ENCODE assay signal across 27 cellular contexts in genomic region chr10:68109312-68109711, GRCh38. TPM values are rescaled to one million over a fixed set of nuclear protein-coding genes. Genes with fewer than 3 reads are reported as not detected.
DNase-seq lines count a peak whose midpoint lies in the region; ATAC-seq and TF ChIP-seq lines count a peak whose summit lies in the region.
"Had no signal": no experiment of that assay in that cellular context is flagged by ENCODE, and none has a peak within 500 bp of the region (broad histone marks: within the 10 kb centered on the region; RNA-seq: fewer than 3 reads in every experiment).

TSS of gene MYPN (plus strand) at chr10:68109488. CDS start at chr10:68121439, 11,951 bp downstream.

- no peaks in the 10 kb centered on the region for H3K9me3 ChIP-seq in SK-N-SH
- no peaks in the 10 kb centered on the region for H3K9me3 ChIP-seq in fibroblast of lung (ENCODE audit: control insufficient read depth, insufficient read depth, low read depth, low read length)
- no peaks in the 10 kb centered on the region for H3K9me3 ChIP-seq in skeletal muscle tissue (ENCODE audit: control insufficient read depth in 3 of 3, low read length in 3 of 3)
- H3K9me3 ChIP-seq: BE2C, Caco-2, tibial nerve had no signal

- no peaks in the 10 kb centered on the region for H4K20me1 ChIP-seq in SK-N-SH (ENCODE audit: insufficient read depth)
- no peaks in the 10 kb centered on the region for H4K20me1 ChIP-seq in fibroblast of lung (ENCODE audit: control insufficient read depth, extremely low read depth, insufficient read depth, low read length)

- no peaks in the 10 kb centered on the region for H3K4me1 Mint-ChIP-seq in activated naive CD4-positive, alpha-beta T cell treated with anti-CD3 and anti-CD28 coated beads for 36 hours (ENCODE audit: low read depth)
- H3K4me1 Mint-ChIP-seq: IgD-negative memory B cell; stimulated activated naive CD8-positive, alpha-beta T cell treated with anti-CD3 and anti-CD28 coated beads, Interleukin-15, amount 100 ng/mL, for 72 hours had no signal

- H3K9ac ChIP-seq in SK-N-SH: no peak within 1 kb of the TSS
- peak within 1 kb of the TSS; percentile 13 for H3K9ac ChIP-seq in fibroblast of lung (ENCODE audit: insufficient read depth, low read length)
- H3K9ac ChIP-seq in skeletal muscle tissue (ENCODE audit: low read depth in 1 of 3, low read length in 3 of 3): peak within 1 kb of the TSS; percentile 83 to 94 (median 87)

- H3K4me3 Mint-ChIP-seq in activated naive CD4-positive, alpha-beta T cell treated with anti-CD3 and anti-CD28 coated beads for 36 hours: no peak within 1 kb of the TSS
- H3K4me3 Mint-ChIP-seq: activated CD8-positive, alpha-beta T cell treated with anti-CD3 and anti-CD28 coated beads, Interleukin-2, amount 10 ng/mL, durations not matched to agents 7 days and 5 days; endodermal cell; IgD-negative memory B cell; neural crest cell; stimulated activated naive CD8-positive, alpha-beta T cell treated with anti-CD3 and anti-CD28 coated beads, Interleukin-15, amount 100 ng/mL, for 72 hours had no signal

- TF ChIP-seq EP300 in SK-N-SH (IDR thresholded peaks at IDR 0.05; ENCODE audit: borderline replicate concordance in 1 of 2, low read depth in 1 of 2, low read length in 1 of 2): no peak

- H3K79me2 ChIP-seq in SK-N-SH (ENCODE audit: insufficient read depth) (no peaks in the 10 kb centered on the region), fibroblast of lung (ENCODE audit: control insufficient read depth, insufficient read depth, low read length) (no peaks in the 10 kb centered on the region)

- TF ChIP-seq CTCF in SK-N-SH (IDR thresholded peaks at IDR 0.05): no peak
- TF ChIP-seq CTCF in fibroblast of lung (conservative IDR thresholded peaks at IDR 0.05 in 1 of 2, IDR thresholded peaks at IDR 0.05 in 1 of 2; ENCODE audit: low read depth in 1 of 2, low read length in 2 of 2): no peak

- no peaks in the 10 kb centered on the region for H3K9me2 ChIP-seq in SK-N-SH

- intact Hi-C loops in activated naive CD4-positive, alpha-beta T cell treated with anti-CD3 and anti-CD28 coated beads for 36 hours (cut with micrococcal nuclease): no loop called here

- H3F3A ChIP-seq in SK-N-SH (replicated peaks; ENCODE audit: insufficient read depth): no peaks in the 10 kb centered on the region

- H3K36me3 ChIP-seq in SK-N-SH (replicated peaks in 1 of 2; ENCODE audit: control insufficient read depth in 1 of 2, insufficient read depth in 2 of 2, low read length in 1 of 2) (no peaks in the 10 kb centered on the region), fibroblast of lung (ENCODE audit: control insufficient read depth, insufficient read depth, low read length) (no peaks in the 10 kb centered on the region), skeletal muscle tissue (ENCODE audit: control insufficient read depth in 3 of 3, insufficient read depth in 3 of 3, low read length in 3 of 3) (peaks cover 0 to 2% (median 0%) of the 10 kb centered on the region in 3 donors)
- H3K36me3 ChIP-seq: BE2C, tibial nerve had no signal

- DNase-seq in SK-N-SH (no peak), fibroblast of lung (ENCODE audit: low read depth in 2 of 2) (no peak), left kidney (ENCODE audit: low read depth, low spot score) (peak; percentile 4)
- no peak for DNase-seq in activated naive CD4-positive, alpha-beta T cell treated with anti-CD3 and anti-CD28 coated beads for 36 hours
- DNase-seq: activated CD4-positive, CD25-positive, alpha-beta regulatory T cell treated with anti-CD3 and anti-CD28 coated beads, Interleukin-2, amount 50 U/mL, for 72 hours; activated CD8-positive, alpha-beta T cell treated with anti-CD3 and anti-CD28 coated beads, Interleukin-2, amount 10 ng/mL, durations not matched to agents 7 days and 5 days; activated gamma-delta T cell treated with Interleukin-2 at 50 U/mL for 16 hours; activated T-cell treated with anti-CD3 and anti-CD28 coated beads, Interleukin-2, amount 50 U/mL, for 1 hour; BE2C; Caco-2; cortex of kidney; DND-41; endodermal cell; head of caudate nucleus; left colon; NCI-H526; stimulated activated naive CD8-positive, alpha-beta T cell treated with anti-CD3 and anti-CD28 coated beads, Interleukin-15, amount 100 ng/mL, for 72 hours; T-helper 9 cell had no signal

- H3K27ac ChIP-seq in SK-N-SH (ENCODE audit: low read depth in 2 of 2, low read length in 1 of 2) (no peak within 1 kb of the TSS), fibroblast of lung (ENCODE audit: insufficient read depth, low read length) (peak within 1 kb of the TSS; percentile 64), skeletal muscle tissue (ENCODE audit: low read depth, low read length) (peak within 1 kb of the TSS; percentile 97)
- H3K27ac ChIP-seq: 22Rv1, tibial nerve had no signal

- H3K4me2 ChIP-seq in SK-N-SH (0 out of 2 replicates have a peak within 1 kb of the TSS, but pooled peaks have one; percentile 33), fibroblast of lung (ENCODE audit: extremely low read depth, insufficient read depth, low read length) (peak within 1 kb of the TSS; percentile 88)

- H3K36me3 Mint-ChIP-seq in activated naive CD4-positive, alpha-beta T cell treated with anti-CD3 and anti-CD28 coated beads for 36 hours (ENCODE audit: low read depth): no peaks in the 10 kb centered on the region

- H3K27me3 ChIP-seq in SK-N-SH (ENCODE audit: insufficient read depth) (no peaks in the 10 kb centered on the region), fibroblast of lung (ENCODE audit: control insufficient read depth, insufficient read depth, low read length) (no peaks in the 10 kb centered on the region), skeletal muscle tissue (ENCODE audit: control insufficient read depth in 3 of 3, insufficient read depth in 3 of 3, low read length in 3 of 3) (no peaks in the 10 kb centered on the region)
- H3K27me3 ChIP-seq: BE2C, tibial nerve had no signal

- no peak for TF ChIP-seq RAD21 in SK-N-SH (IDR thresholded peaks at IDR 0.05; ENCODE audit: low read length)

- CTCF ChIA-PET in SK-N-SH (lab: Yijun Ruan, JAX): interaction anchor here (1.1 to 1.4 kb wide), 2 partner anchors 46 to 54 kb away, joined by 3 to 4 read pairs; no protein-coding TSS in a partner anchor
- CTCF ChIA-PET in activated naive CD4-positive, alpha-beta T cell treated with anti-CD3 and anti-CD28 coated beads for 36 hours (lab: Charles Lee): interaction anchor here (0.8 to 2.0 kb wide), 2 partner anchors 47 to 193 kb away, joined by 3 to 7 read pairs; no protein-coding TSS in a partner anchor

- ATAC-seq in SK-N-SH treated with all-trans-retinoic acid at 6 μM for 48 hours (no peak), HG02763 (IDR thresholded peaks at IDR 0.05; ENCODE audit: unreplicated experiment) (no peak), HG03039 (IDR thresholded peaks at IDR 0.05; ENCODE audit: unreplicated experiment) (no peak)
- ATAC-seq: activated CD8-positive, alpha-beta T cell treated with anti-CD3 and anti-CD28 coated beads, Interleukin-2, amount 10 ng/mL, durations not matched to agents 7 days and 5 days; left colon; stimulated activated naive CD8-positive, alpha-beta T cell treated with anti-CD3 and anti-CD28 coated beads, Interleukin-15, amount 100 ng/mL, for 72 hours had no signal

- H3K4me1 ChIP-seq in SK-N-SH (ENCODE audit: control insufficient read depth in 1 of 2, insufficient read depth in 2 of 2, low read depth in 1 of 2, low read length in 1 of 2): peaks cover 3 to 26% of the 10 kb centered on the region in 2 experiments; a peak in 2 of 4 replicates
- H3K4me1 ChIP-seq in fibroblast of lung (ENCODE audit: control insufficient read depth, extremely low read depth, insufficient read depth, low read length): peaks cover 16% of the 10 kb centered on the region
- H3K4me1 ChIP-seq in skeletal muscle tissue (ENCODE audit: control insufficient read depth in 3 of 3, insufficient read depth in 3 of 3, low read length in 3 of 3): peaks cover 1 to 6% (median 2%) of the 10 kb centered on the region in 3 donors
- H3K4me1 ChIP-seq: tibial nerve had no signal

- POLR2A ChIA-PET in SK-N-SH (lab: Yijun Ruan, JAX): no interaction called here

- H3K27me3 Mint-ChIP-seq in activated naive CD4-positive, alpha-beta T cell treated with anti-CD3 and anti-CD28 coated beads for 36 hours (ENCODE audit: low read depth): peaks cover 3% of the 10 kb centered on the region
- H3K27me3 Mint-ChIP-seq: stimulated activated naive CD8-positive, alpha-beta T cell treated with anti-CD3 and anti-CD28 coated beads, Interleukin-15, amount 100 ng/mL, for 72 hours had no signal

- H3K4me3 ChIP-seq in SK-N-SH (ENCODE audit: low read depth in 2 of 2, low read length in 1 of 2): no peak within 1 kb of the TSS
- H3K4me3 ChIP-seq in fibroblast of lung (replicated peaks in 1 of 4; ENCODE audit: control extremely low read depth in 1 of 4, insufficient read depth in 1 of 4, low read depth in 3 of 4, low read length in 4 of 4): peak within 1 kb of the TSS; percentile 1 to 34 (median 24)
- peak within 1 kb of the TSS; percentile 67 to 90 (median 68) for H3K4me3 ChIP-seq in skeletal muscle tissue (ENCODE audit: low read length in 3 of 3)
- H3K4me3 ChIP-seq: tibial nerve had no signal

- no peak within 1 kb of the TSS for H3K27ac Mint-ChIP-seq in activated naive CD4-positive, alpha-beta T cell treated with anti-CD3 and anti-CD28 coated beads for 36 hours
- H3K27ac Mint-ChIP-seq: activated CD8-positive, alpha-beta T cell treated with anti-CD3 and anti-CD28 coated beads, Interleukin-2, amount 10 ng/mL, durations not matched to agents 7 days and 5 days; endodermal cell; IgD-negative memory B cell; stimulated activated naive CD8-positive, alpha-beta T cell treated with anti-CD3 and anti-CD28 coated beads, Interleukin-15, amount 100 ng/mL, for 72 hours had no signal

- no peaks in the 10 kb centered on the region for H3K9me3 Mint-ChIP-seq in activated naive CD4-positive, alpha-beta T cell treated with anti-CD3 and anti-CD28 coated beads for 36 hours
- H3K9me3 Mint-ChIP-seq: endodermal cell; IgD-negative memory B cell; neural crest cell; stimulated activated naive CD8-positive, alpha-beta T cell treated with anti-CD3 and anti-CD28 coated beads, Interleukin-15, amount 100 ng/mL, for 72 hours had no signal

- WGBS in SK-N-SH (ENCODE audit: low lambda C conversion rate): 94% methylated on average over 3 of the region's 3 CpGs

- H2AFZ ChIP-seq in SK-N-SH (ENCODE audit: low read depth) (peak within 1 kb of the TSS; percentile 56), fibroblast of lung (ENCODE audit: low read length) (peak within 1 kb of the TSS; percentile 86)

TF ChIP-seq in SK-N-SH, 30 proteins besides CTCF, POLR2A, EP300 and RAD21 (continues in another document):
- no peak for TF ChIP-seq NRF1 (IDR thresholded peaks at IDR 0.05; ENCODE audit: low read depth, low read length)

TF ChIP-seq in SK-N-SH treated with all-trans-retinoic acid at 6 μM for 48 hours, 23 proteins besides CTCF, POLR2A, EP300 and RAD21 (continues in another document):
- TF ChIP-seq SNAI2 (CRISPR knock-in tag; IDR thresholded peaks at IDR 0.05) (no peak), ARNTL (CRISPR knock-in tag; IDR thresholded peaks at IDR 0.05; ENCODE audit: borderline replicate concordance, low read depth) (no peak)

RNA-seq across cellular contexts. Expression of gene MYPN, which starts in this region (rescaled TPM):
- polyA plus RNA-seq in SK-N-SH (2012; rRNA removed) (0.43 and 0.73 TPM in 2 replicates), fibroblast of lung (0.77 and 1.9 TPM in 2 replicates)
- polyA plus RNA-seq in SK-N-SH (2012; cell fraction: cytosol; rRNA removed): 0.48 and 0.50 TPM in 2 replicates
- 0.87 and 0.90 TPM in 2 replicates for polyA plus RNA-seq in SK-N-SH (2012; cell fraction: nucleus; rRNA removed)
- total RNA-seq in fibroblast of lung (under 0.01 and 1.2 TPM in 2 replicates), skeletal muscle tissue (57.4 TPM)
- 0.68 and 1.6 TPM in 2 replicates for polyA plus RNA-seq in fibroblast of lung (2012)
- polyA minus RNA-seq in fibroblast of lung (ENCODE audit: low replicate concordance): 0.90 and 2.8 TPM in 2 replicates
- total RNA-seq in activated naive CD4-positive, alpha-beta T cell treated with anti-CD3 and anti-CD28 coated beads for 36 hours: not detected
- total RNA-seq: activated CD8-positive, alpha-beta T cell treated with anti-CD3 and anti-CD28 coated beads, Interleukin-2, amount 10 ng/mL, durations not matched to agents 7 days and 5 days; Caco-2; endodermal cell; mononuclear cell; neural crest cell; tibial nerve had no signal
- polyA plus RNA-seq: IgD-negative memory B cell had no signal

Comparison
In these comparisons a context has a peak if more than half of its experiments do, and no peak if none do; other contexts are left out.
1. RNA of gene MYPN (total RNA-seq): 57.4 TPM in skeletal muscle tissue (single experiment); under 0.01 to 1.2 TPM in fibroblast of lung and not detected in activated naive CD4-positive, alpha-beta T cell treated with anti-CD3 and anti-CD28 coated beads for 36 hours; every median in the first group is over 10 times any median in the second.
2. H3K27ac ChIP-seq: peak in fibroblast of lung (single experiment) and skeletal muscle tissue (single experiment); none in SK-N-SH (0 of 2).
3. H3K4me3 ChIP-seq: peak in fibroblast of lung (4 of 4) and skeletal muscle tissue (3 of 3); none in SK-N-SH (0 of 2).